In the genomic region with DNA sequence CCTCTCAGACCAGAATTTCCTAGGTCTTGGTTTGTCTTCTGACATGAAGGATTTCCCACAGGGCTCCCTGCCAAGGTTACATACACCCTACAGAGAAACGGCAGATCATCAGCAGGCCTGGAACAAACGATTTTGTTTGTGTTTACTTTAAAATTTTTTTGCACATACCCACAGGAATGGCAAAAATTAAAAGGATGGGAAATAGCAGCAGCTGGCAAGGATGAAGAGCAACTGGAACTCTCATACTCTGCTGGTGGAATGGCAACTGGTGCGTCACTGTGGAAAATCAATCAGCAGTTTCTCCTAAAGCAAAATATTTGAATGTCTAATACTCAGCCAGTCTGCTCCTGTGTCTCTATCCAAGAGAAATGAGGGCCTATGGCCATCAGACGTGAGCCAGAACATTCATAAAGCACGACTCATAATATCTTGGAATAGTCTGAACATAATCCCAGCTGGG, we compare ENCODE assay signal across 16 cellular contexts. TPM values are rescaled to one million over a fixed set of nuclear protein-coding genes. Genes with fewer than 3 reads are reported as not detected.
DNase-seq lines count a peak whose midpoint lies in the region; TF ChIP-seq lines count a peak whose summit lies in the region.
"Had no signal": no experiment of that assay in that cellular context is flagged by ENCODE, and none has a peak within 500 bp of the region (broad histone marks: within the 10 kb centered on the region; RNA-seq: fewer than 3 reads in every experiment).

No MANE protein-coding gene starts in this region.

- in situ Hi-C loops in astrocyte of the spinal cord (cut with HindIII; ENCODE audit: low sequenced_read_pairs): no loop called here

- peak; percentile 67 for DNase-seq in AG09309 (ENCODE audit: low read depth)
- DNase-seq in M059J (ENCODE audit: low read depth): peak; percentile 81
- DNase-seq in astrocyte of the spinal cord (ENCODE audit: low read depth, low spot score): peak; percentile 93
- DNase-seq in kidney tubule cell (ENCODE audit: low spot score): peak; percentile 59
- no peak for DNase-seq in OCI-M2 (lab: John Stamatoyannopoulos, UW; ENCODE audit: unreplicated experiment)
- DNase-seq in cardiac septum (ENCODE audit: low spot score): no peak
- DNase-seq in NCI-H2081 (lab: John Stamatoyannopoulos, UW): no peak
- DNase-seq in NCI-H128 (lab: John Stamatoyannopoulos, UW; ENCODE audit: unreplicated experiment): no peak
- DNase-seq: activated CD4-positive, alpha-beta T cell treated with anti-CD3 and anti-CD28 coated beads for 4 hours; C1 segment of cervical spinal cord; left colon; NCI-H526; nephron progenitor cell; small intestine had no signal

- intact Hi-C loops in cardiac septum (cut with DNase I): no loop called here

- H3K4me3 ChIP-seq in AG09309 (ENCODE audit: control insufficient read depth, low read depth, low read length) (no peak overlapping the region), astrocyte of the spinal cord (ENCODE audit: low read depth, low read length) (no peak overlapping the region)
- H3K4me3 ChIP-seq: gastroesophageal sphincter, SK-N-MC had no signal

- no peak for TF ChIP-seq CTCF in AG09309 (IDR thresholded peaks at IDR 0.05; ENCODE audit: control insufficient read depth, insufficient read depth, low read depth, low read length, missing control alignments)
- TF ChIP-seq CTCF in astrocyte of the spinal cord (IDR thresholded peaks at IDR 0.05; ENCODE audit: low read depth, low read length): no peak

RNA-seq across cellular contexts. Expression of gene BAIAP2L1, which starts 6.5 kb away (rescaled TPM):
- total RNA-seq in M059J (2014; rRNA removed; shearing (Covaris generic)): 19.3 and 28.7 TPM in 2 replicates
- 1.9 TPM for total RNA-seq in cardiac septum

Comparison
In these comparisons a context has a peak if more than half of its experiments do, and no peak if none do; other contexts are left out.
1. DNase-seq: peak in AG09309 (single experiment), M059J (single experiment), astrocyte of the spinal cord (single experiment) and kidney tubule cell (single experiment); none in OCI-M2 (single experiment), cardiac septum (single experiment), NCI-H2081 (0 of 2) and NCI-H128 (single experiment).